ENCODE assay signal across 27 cellular contexts in the genomic region with DNA sequence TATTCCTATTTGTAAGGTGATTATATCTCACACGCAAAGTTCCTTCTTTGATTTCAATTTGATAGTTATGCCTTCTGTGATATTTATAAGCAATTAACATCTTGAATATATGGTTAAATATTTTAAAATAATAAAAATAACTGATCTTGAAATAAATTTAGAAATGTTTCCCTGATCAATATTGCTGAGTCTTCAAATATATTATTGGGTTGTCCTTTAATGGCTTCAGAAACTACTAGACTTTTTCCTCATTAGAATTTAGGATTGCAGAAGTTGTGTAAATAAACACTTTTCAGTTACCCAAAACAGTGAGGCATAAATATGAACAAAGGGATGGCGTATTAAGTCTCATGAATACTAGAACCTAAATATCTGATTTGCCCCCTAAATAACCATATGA.
"Had no signal": no experiment of that assay in that cellular context is flagged by ENCODE, and none has a peak within 500 bp of the region (broad histone marks: within the 10 kb centered on the region; RNA-seq: fewer than 3 reads in every experiment).

No MANE protein-coding gene starts in this region.

- H3K27me3 ChIP-seq: stomach, suprapubic skin, testis, thyroid gland, tibial artery, tibial nerve, transverse colon, upper lobe of left lung, upper lobe of right lung, uterus, vagina had no signal

- H3K4me1 ChIP-seq: stomach, suprapubic skin, testis, thyroid gland, tibial artery, tibial nerve, transverse colon, upper lobe of left lung, upper lobe of right lung, uterus, vagina had no signal

- ATAC-seq: stimulated activated effector memory CD8-positive, alpha-beta T cell treated with anti-CD3 and anti-CD28 coated beads, Interleukin-12 subunit alpha, Interleukin-12 subunit beta, amount 100 ng/mL, for 72 hours; stimulated activated memory B cell treated with anti-CD40 and anti-IgM and Interleukin-4, amounts not matched to agents 10 μg/mL and 1 μg/mL and 100 μg/mL, for 72 hours; stimulated activated naive B cell treated with anti-CD40 and anti-IgM and Interleukin-4, amounts not matched to agents 10 μg/mL and 1 μg/mL and 100 μg/mL, for 72 hours; stimulated activated naive CD8-positive, alpha-beta T cell treated with anti-CD3 and anti-CD28 coated beads, Interleukin-15, amount 100 ng/mL, for 72 hours; stimulated activated naive CD8-positive, alpha-beta T cell treated with anti-CD3 and anti-CD28 coated beads, Interleukin-15, Interleukin-2, amounts not matched to agents 100 U/mL and 50 U/mL, for 24 hours; upper lobe of right lung had no signal

- FAIRE-seq: urothelium cell line had no signal

- H3K9me3 ChIP-seq: suprapubic skin, testis, thoracic aorta, thyroid gland, tibial artery, tibial nerve, transverse colon, upper lobe of right lung, uterus, vagina had no signal

- H3K36me3 ChIP-seq: stomach, suprapubic skin, thoracic aorta, thyroid gland, tibial artery, tibial nerve, transverse colon, upper lobe of left lung, upper lobe of right lung, uterus, vagina had no signal

- H3K4me3 ChIP-seq: stomach, suprapubic skin, testis, thoracic aorta, thyroid gland, tibial artery, tibial nerve, transverse colon, upper lobe of left lung, upper lobe of right lung, uterus, vagina had no signal

- DNase-seq: stimulated activated CD4-positive, alpha-beta T cell treated with anti-CD3 and anti-CD28 coated beads, Interleukin-2, amount 100 ng/mL, for 48 hours; stimulated activated CD4-positive, alpha-beta T cell treated with anti-CD3 and anti-CD28 coated beads, Interleukin-4, amount 100 ng/mL, for 1 hour; stimulated activated CD4-positive, alpha-beta T cell treated with anti-CD3 and anti-CD28 coated beads, Interleukin-4, amount 100 ng/mL, for 24 hours; stimulated activated CD4-positive, alpha-beta T cell treated with anti-CD3 and anti-CD28 coated beads, Interleukin-4, amount 100 ng/mL, for 4 hours; stimulated activated CD8-positive, alpha-beta memory T cell treated with anti-CD3 and anti-CD28 coated beads, Interleukin-4, amount 100 ng/mL, for 48 hours; stimulated activated naive B cell treated with anti-CD40 and anti-IgM and Interleukin-4, amounts not matched to agents 10 μg/mL and 1 μg/mL and 100 μg/mL, for 72 hours; stimulated activated naive CD4-positive, alpha-beta T cell; stimulated activated naive CD4-positive, alpha-beta T cell treated with Interleukin-2 at 50 U/mL for 16 hours; stimulated activated naive CD8-positive, alpha-beta T cell treated with anti-CD3 and anti-CD28 coated beads, Interleukin-15, amount 100 ng/mL, for 72 hours; stimulated activated naive CD8-positive, alpha-beta T cell treated with anti-CD3 and anti-CD28 coated beads, Interleukin-15, Interleukin-2, amounts not matched to agents 100 U/mL and 50 U/mL, for 24 hours; stomach; substantia nigra; testis; thyroid gland; tibial artery; transverse colon; trophoblast cell; upper lobe of left lung; upper lobe of right lung; uterus had no signal

- H3K27ac ChIP-seq: stomach, suprapubic skin, testis, thoracic aorta, thyroid gland, tibial artery, tibial nerve, transverse colon, upper lobe of left lung, upper lobe of right lung, uterus, vagina had no signal
